ENCODE assay signal across 23 cellular contexts in the genomic region with DNA sequence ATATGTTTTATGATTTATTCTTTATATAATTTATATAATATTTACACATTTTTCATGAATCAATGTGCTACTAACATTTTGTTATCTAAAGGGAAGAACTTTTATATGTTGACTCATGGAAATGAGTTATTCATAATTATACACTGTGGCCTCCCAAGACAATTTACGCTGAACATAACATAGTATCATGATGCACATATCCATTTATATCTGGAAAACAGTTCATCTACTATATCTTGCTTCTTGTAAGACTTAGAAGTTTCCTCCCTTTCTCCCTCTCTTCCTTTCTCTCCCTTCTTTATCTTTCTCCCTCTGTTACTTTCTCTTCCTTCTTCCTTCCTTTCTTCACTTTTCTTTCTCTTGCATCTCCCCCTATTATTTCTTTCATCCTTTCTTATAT. TPM values are rescaled to one million over a fixed set of nuclear protein-coding genes. Genes with fewer than 3 reads are reported as not detected.
"Had no signal": no experiment of that assay in that cellular context is flagged by ENCODE, and none has a peak within 500 bp of the region (broad histone marks: within the 10 kb centered on the region; RNA-seq: fewer than 3 reads in every experiment).

No MANE protein-coding gene starts in this region.

- DNase-seq: effector CD8-positive, alpha-beta T cell; endodermal cell; foreskin fibroblast; gastrocnemius medialis; heart left ventricle; left cardiac atrium; left lung; mesenchymal stem cell; midbrain; naive thymus-derived CD4-positive, alpha-beta T cell; nucleus accumbens; sigmoid colon; stimulated activated CD4-positive, alpha-beta T cell treated with anti-CD3 and anti-CD28 coated beads, Interleukin-2, amount 100 ng/mL, for 24 hours; stimulated activated CD4-positive, alpha-beta T cell treated with anti-CD3 and anti-CD28 coated beads, Interleukin-4, amount 100 ng/mL, for 24 hours; stimulated activated naive CD4-positive, alpha-beta T cell treated with Interleukin-2 at 50 U/mL for 16 hours; stomach; thyroid gland; trophoblast cell had no signal

- H3K9me3 ChIP-seq: gastrocnemius medialis, heart left ventricle, left lung, prostate gland, right atrium auricular region, sigmoid colon, stomach, thyroid gland, vagina had no signal

- H3K4me3 ChIP-seq: gastrocnemius medialis, heart left ventricle, hepatocyte, left lung, prostate gland, right atrium auricular region, sigmoid colon, stomach, thyroid gland, vagina had no signal

- H3K27ac ChIP-seq: epithelial cell of prostate, gastrocnemius medialis, heart left ventricle, hepatocyte, left lung, prostate gland, right atrium auricular region, sigmoid colon, stomach, thyroid gland, vagina had no signal

- H3K27me3 ChIP-seq: gastrocnemius medialis, heart left ventricle, hepatocyte, left lung, right atrium auricular region, sigmoid colon, stomach, thyroid gland, vagina had no signal

- H3K36me3 ChIP-seq: gastrocnemius medialis, heart left ventricle, left lung, prostate gland, right atrium auricular region, sigmoid colon, stomach, thyroid gland, vagina had no signal

RNA-seq across cellular contexts. Expression of a gene that starts 1.1 kb away (rescaled TPM):
- polyA plus RNA-seq: heart left ventricle, stomach had no signal
